2 cellular contexts compared by ENCODE assay signal in genomic region chr20:21390768-21391167, GRCh38.
TF ChIP-seq lines count a peak whose summit lies in the region.

No MANE protein-coding gene starts in this region.

TF ChIP-seq in GM23338, 12 proteins besides CTCF, POLR2A, EP300 and RAD21:
- TF ChIP-seq NANOG (IDR thresholded peaks at IDR 0.05; ENCODE audit: borderline replicate concordance) = no peak
- TF ChIP-seq, protein P1, sequence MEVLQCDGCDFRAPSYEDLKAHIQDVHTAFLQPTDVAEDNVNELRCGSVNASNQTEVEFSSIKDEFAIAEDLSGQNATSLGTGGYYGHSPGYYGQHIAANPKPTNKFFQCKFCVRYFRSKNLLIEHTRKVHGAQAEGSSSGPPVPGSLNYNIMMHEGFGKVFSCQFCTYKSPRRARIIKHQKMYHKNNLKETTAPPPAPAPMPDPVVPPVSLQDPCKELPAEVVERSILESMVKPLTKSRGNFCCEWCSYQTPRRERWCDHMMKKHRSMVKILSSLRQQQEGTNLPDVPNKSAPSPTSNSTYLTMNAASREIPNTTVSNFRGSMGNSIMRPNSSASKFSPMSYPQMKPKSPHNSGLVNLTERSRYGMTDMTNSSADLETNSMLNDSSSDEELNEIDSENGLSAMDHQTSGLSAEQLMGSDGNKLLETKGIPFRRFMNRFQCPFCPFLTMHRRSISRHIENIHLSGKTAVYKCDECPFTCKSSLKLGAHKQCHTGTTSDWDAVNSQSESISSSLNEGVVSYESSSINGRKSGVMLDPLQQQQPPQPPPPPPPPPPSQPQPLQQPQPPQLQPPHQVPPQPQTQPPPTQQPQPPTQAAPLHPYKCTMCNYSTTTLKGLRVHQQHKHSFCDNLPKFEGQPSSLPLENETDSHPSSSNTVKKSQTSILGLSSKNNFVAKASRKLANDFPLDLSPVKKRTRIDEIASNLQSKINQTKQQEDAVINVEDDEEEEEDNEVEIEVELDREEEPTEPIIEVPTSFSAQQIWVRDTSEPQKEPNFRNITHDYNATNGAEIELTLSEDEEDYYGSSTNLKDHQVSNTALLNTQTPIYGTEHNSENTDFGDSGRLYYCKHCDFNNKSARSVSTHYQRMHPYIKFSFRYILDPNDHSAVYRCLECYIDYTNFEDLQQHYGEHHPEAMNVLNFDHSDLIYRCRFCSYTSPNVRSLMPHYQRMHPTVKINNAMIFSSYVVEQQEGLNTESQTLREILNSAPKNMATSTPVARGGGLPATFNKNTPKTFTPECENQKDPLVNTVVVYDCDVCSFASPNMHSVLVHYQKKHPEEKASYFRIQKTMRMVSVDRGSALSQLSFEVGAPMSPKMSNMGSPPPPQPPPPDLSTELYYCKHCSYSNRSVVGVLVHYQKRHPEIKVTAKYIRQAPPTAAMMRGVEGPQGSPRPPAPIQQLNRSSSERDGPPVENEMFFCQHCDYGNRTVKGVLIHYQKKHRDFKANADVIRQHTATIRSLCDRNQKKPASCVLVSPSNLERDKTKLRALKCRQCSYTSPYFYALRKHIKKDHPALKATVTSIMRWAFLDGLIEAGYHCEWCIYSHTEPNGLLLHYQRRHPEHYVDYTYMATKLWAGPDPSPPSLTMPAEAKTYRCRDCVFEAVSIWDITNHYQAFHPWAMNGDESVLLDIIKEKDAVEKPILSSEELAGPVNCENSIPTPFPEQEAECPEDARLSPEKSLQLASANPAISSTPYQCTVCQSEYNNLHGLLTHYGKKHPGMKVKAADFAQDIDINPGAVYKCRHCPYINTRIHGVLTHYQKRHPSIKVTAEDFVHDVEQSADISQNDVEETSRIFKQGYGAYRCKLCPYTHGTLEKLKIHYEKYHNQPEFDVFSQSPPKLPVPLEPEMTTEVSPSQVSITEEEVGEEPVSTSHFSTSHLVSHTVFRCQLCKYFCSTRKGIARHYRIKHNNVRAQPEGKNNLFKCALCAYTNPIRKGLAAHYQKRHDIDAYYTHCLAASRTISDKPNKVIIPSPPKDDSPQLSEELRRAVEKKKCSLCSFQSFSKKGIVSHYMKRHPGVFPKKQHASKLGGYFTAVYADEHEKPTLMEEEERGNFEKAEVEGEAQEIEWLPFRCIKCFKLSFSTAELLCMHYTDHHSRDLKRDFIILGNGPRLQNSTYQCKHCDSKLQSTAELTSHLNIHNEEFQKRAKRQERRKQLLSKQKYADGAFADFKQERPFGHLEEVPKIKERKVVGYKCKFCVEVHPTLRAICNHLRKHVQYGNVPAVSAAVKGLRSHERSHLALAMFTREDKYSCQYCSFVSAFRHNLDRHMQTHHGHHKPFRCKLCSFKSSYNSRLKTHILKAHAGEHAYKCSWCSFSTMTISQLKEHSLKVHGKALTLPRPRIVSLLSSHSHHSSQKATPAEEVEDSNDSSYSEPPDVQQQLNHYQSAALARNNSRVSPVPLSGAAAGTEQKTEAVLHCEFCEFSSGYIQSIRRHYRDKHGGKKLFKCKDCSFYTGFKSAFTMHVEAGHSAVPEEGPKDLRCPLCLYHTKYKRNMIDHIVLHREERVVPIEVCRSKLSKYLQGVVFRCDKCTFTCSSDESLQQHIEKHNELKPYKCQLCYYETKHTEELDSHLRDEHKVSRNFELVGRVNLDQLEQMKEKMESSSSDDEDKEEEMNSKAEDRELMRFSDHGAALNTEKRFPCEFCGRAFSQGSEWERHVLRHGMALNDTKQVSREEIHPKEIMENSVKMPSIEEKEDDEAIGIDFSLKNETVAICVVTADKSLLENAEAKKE (CRISPR knock-in tag; IDR thresholded peaks at IDR 0.05) = no peak
- TF ChIP-seq, protein P2, sequence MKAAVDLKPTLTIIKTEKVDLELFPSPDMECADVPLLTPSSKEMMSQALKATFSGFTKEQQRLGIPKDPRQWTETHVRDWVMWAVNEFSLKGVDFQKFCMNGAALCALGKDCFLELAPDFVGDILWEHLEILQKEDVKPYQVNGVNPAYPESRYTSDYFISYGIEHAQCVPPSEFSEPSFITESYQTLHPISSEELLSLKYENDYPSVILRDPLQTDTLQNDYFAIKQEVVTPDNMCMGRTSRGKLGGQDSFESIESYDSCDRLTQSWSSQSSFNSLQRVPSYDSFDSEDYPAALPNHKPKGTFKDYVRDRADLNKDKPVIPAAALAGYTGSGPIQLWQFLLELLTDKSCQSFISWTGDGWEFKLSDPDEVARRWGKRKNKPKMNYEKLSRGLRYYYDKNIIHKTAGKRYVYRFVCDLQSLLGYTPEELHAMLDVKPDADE (IDR thresholded peaks at IDR 0.05) = no peak
- TF ChIP-seq EZH2phosphoT487 (IDR thresholded peaks at IDR 0.05; ENCODE audit: unreplicated experiment) = no peak
- TF ChIP-seq STAT1 (IDR thresholded peaks at IDR 0.05; ENCODE audit: unreplicated experiment) = no peak
- TF ChIP-seq REST (IDR thresholded peaks at IDR 0.05; ENCODE audit: unreplicated experiment) = no peak
- no peak for TF ChIP-seq ZNF114 (CRISPR knock-in tag; IDR thresholded peaks at IDR 0.05)
- no peak for TF ChIP-seq CREB1 (CRISPR knock-in tag; IDR thresholded peaks at IDR 0.05; ENCODE audit: low read depth)
- no peak for TF ChIP-seq JUNB (IDR thresholded peaks at IDR 0.05; ENCODE audit: unreplicated experiment)
- TF ChIP-seq ZNF331 (CRISPR knock-in tag; IDR thresholded peaks at IDR 0.05; ENCODE audit: low read depth) = no peak
- TF ChIP-seq POLR2AphosphoS5 (IDR thresholded peaks at IDR 0.05; ENCODE audit: low read depth) = no peak
- no peak for TF ChIP-seq EZH2 (IDR thresholded peaks at IDR 0.05; ENCODE audit: low read depth, unreplicated experiment)

TF ChIP-seq in H1, 55 proteins besides CTCF, POLR2A, EP300 and RAD21:
- TF ChIP-seq CBX8 (IDR thresholded peaks at IDR 0.05; ENCODE audit: borderline replicate concordance, low read depth, low read length) (no peak), FOSL1 (IDR thresholded peaks at IDR 0.05; ENCODE audit: insufficient read depth, low read depth, low read length) (no peak), MAX (IDR thresholded peaks at IDR 0.05) (no peak), JUN (IDR thresholded peaks at IDR 0.05; ENCODE audit: low read depth, low read length) (no peak), RFX5 (IDR thresholded peaks at IDR 0.05; ENCODE audit: borderline replicate concordance, low read depth, low read length) (no peak), BACH1 (IDR thresholded peaks at IDR 0.05; ENCODE audit: low read length) (no peak), EZH2 (IDR thresholded peaks at IDR 0.05; ENCODE audit: low read depth, low read length, severe bottlenecking) (no peak), TEAD4 (IDR thresholded peaks at IDR 0.05; ENCODE audit: low read depth, low read length) (no peak), YY1 (IDR thresholded peaks at IDR 0.05; ENCODE audit: low read depth, low read length) (no peak), KDM1A (IDR thresholded peaks at IDR 0.05; ENCODE audit: borderline replicate concordance, low read length) (no peak)
